ENCODE assay signal across 10 cellular contexts in the genomic region with DNA sequence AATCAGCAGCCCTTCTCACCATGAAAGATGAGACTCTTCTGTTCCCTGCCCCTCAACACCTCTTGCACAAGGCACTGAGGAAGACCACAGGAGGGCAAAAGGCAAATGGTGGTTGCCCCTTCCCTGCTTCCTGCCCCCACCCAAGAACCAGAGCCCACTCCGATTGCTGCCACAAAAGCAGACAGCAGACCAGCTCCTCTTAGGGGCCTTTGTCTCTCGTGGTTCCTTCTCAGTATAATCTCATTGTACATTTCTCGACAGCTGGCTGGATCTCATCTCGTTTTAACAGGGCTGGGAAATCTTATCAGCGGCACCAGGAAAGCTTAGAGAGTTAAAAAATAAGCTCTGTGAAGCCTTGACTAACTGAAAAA. TPM values are rescaled to one million over a fixed set of nuclear protein-coding genes. Genes with fewer than 3 reads are reported as not detected.
DNase-seq lines count a peak whose midpoint lies in the region; ATAC-seq and FAIRE-seq lines count a peak whose summit lies in the region.
"Had no signal": no experiment of that assay in that cellular context is flagged by ENCODE, and none has a peak within 500 bp of the region (broad histone marks: within the 10 kb centered on the region; RNA-seq: fewer than 3 reads in every experiment).

No MANE protein-coding gene starts in this region.

- peak overlapping the region; percentile 93 for H3K27ac ChIP-seq in temporal lobe (ENCODE audit: low read depth, low read length)

- H3K36me3 Mint-ChIP-seq in activated CD8-positive, alpha-beta memory T cell treated with anti-CD3 and anti-CD28 coated beads, Interleukin-2, amount 10 ng/mL, durations not matched to agents 7 days and 5 days = peaks cover 31% of the 10 kb centered on the region
- peaks cover 8% of the 10 kb centered on the region for H3K36me3 Mint-ChIP-seq in activated naive CD8-positive, alpha-beta T cell treated with anti-CD3 and anti-CD28 coated beads, Interleukin-2, amount 10 ng/mL, durations not matched to agents 7 days and 5 days
- peaks cover under 1% of the 10 kb centered on the region for H3K36me3 Mint-ChIP-seq in memory B cell

- peaks cover 58% of the 10 kb centered on the region for H3K4me1 Mint-ChIP-seq in activated CD8-positive, alpha-beta memory T cell treated with anti-CD3 and anti-CD28 coated beads, Interleukin-2, amount 10 ng/mL, durations not matched to agents 7 days and 5 days
- H3K4me1 Mint-ChIP-seq in activated naive CD8-positive, alpha-beta T cell treated with anti-CD3 and anti-CD28 coated beads, Interleukin-2, amount 10 ng/mL, durations not matched to agents 7 days and 5 days = peaks cover 52% of the 10 kb centered on the region
- H3K4me1 Mint-ChIP-seq in memory B cell = peaks cover 12% of the 10 kb centered on the region

- no peak for DNase-seq in activated CD8-positive, alpha-beta memory T cell treated with anti-CD3 and anti-CD28 coated beads, Interleukin-2, amount 10 ng/mL, durations not matched to agents 7 days and 5 days
- no peak for DNase-seq in activated CD8-positive, alpha-beta memory T cell treated with anti-CD3 and anti-CD28 coated beads, Interleukin-2, amount 50 U/mL, for 48 hours
- no peak for DNase-seq in activated naive CD8-positive, alpha-beta T cell treated with anti-CD3 and anti-CD28 coated beads, Interleukin-2, amount 10 ng/mL, durations not matched to agents 7 days and 5 days
- no peak for DNase-seq in memory B cell (ENCODE audit: low spot score in 2 of 2)
- DNase-seq in COLO668 (lab: John Stamatoyannopoulos, UW; ENCODE audit: unreplicated experiment) = no peak
- DNase-seq in GM19239 (ENCODE audit: insufficient read length, low spot score) = no peak
- DNase-seq in cortex of kidney (lab: John Stamatoyannopoulos, UW) = no peak
- DNase-seq: COR-L47, T1000 had no signal

- ATAC-seq in activated CD8-positive, alpha-beta memory T cell treated with anti-CD3 and anti-CD28 coated beads, Interleukin-2, amount 10 ng/mL, durations not matched to agents 7 days and 5 days = peak; percentile 1
- no peak for ATAC-seq in activated naive CD8-positive, alpha-beta T cell treated with anti-CD3 and anti-CD28 coated beads, Interleukin-2, amount 10 ng/mL, durations not matched to agents 7 days and 5 days (ENCODE audit: low read depth)
- no peak for ATAC-seq in memory B cell (ENCODE audit: low read depth)

- peaks cover 9% of the 10 kb centered on the region for H3K9me3 Mint-ChIP-seq in activated CD8-positive, alpha-beta memory T cell treated with anti-CD3 and anti-CD28 coated beads, Interleukin-2, amount 10 ng/mL, durations not matched to agents 7 days and 5 days (ENCODE audit: low read depth)
- H3K9me3 Mint-ChIP-seq in activated naive CD8-positive, alpha-beta T cell treated with anti-CD3 and anti-CD28 coated beads, Interleukin-2, amount 10 ng/mL, durations not matched to agents 7 days and 5 days = peaks cover 4% of the 10 kb centered on the region
- peaks cover 5% of the 10 kb centered on the region for H3K9me3 Mint-ChIP-seq in memory B cell

- POLR2A ChIA-PET in activated naive CD8-positive, alpha-beta T cell treated with anti-CD3 and anti-CD28 coated beads, Interleukin-2, amount 10 ng/mL, durations not matched to agents 7 days and 5 days (lab: Charles Lee) = interaction anchor here (0.6 to 3.7 kb wide), 6 partner anchors 10 to 799 kb away, joined by 3 to 18 read pairs (median 6); no protein-coding TSS in a partner anchor

- H3K27ac Mint-ChIP-seq in activated CD8-positive, alpha-beta memory T cell treated with anti-CD3 and anti-CD28 coated beads, Interleukin-2, amount 10 ng/mL, durations not matched to agents 7 days and 5 days = peak overlapping the region; percentile 88
- H3K27ac Mint-ChIP-seq in activated naive CD8-positive, alpha-beta T cell treated with anti-CD3 and anti-CD28 coated beads, Interleukin-2, amount 10 ng/mL, durations not matched to agents 7 days and 5 days = peak overlapping the region; percentile 95
- no peak overlapping the region for H3K27ac Mint-ChIP-seq in memory B cell

- FAIRE-seq in GM19239 (lab: Jason Lieb, UNC) = no peak

- CTCF ChIA-PET in activated CD8-positive, alpha-beta memory T cell treated with anti-CD3 and anti-CD28 coated beads, Interleukin-2, amount 10 ng/mL, durations not matched to agents 7 days and 5 days (lab: Charles Lee) = interaction anchor here (1.0 to 6.0 kb wide), 12 partner anchors 9 to 172 kb away, joined by 3 to 74 read pairs (median 6); no protein-coding TSS in a partner anchor

- H3K27me3 Mint-ChIP-seq in activated CD8-positive, alpha-beta memory T cell treated with anti-CD3 and anti-CD28 coated beads, Interleukin-2, amount 10 ng/mL, durations not matched to agents 7 days and 5 days = no peaks in the 10 kb centered on the region
- no peaks in the 10 kb centered on the region for H3K27me3 Mint-ChIP-seq in activated naive CD8-positive, alpha-beta T cell treated with anti-CD3 and anti-CD28 coated beads, Interleukin-2, amount 10 ng/mL, durations not matched to agents 7 days and 5 days
- peaks cover 2% of the 10 kb centered on the region for H3K27me3 Mint-ChIP-seq in memory B cell

- peak overlapping the region; percentile 86 for H3K4me3 Mint-ChIP-seq in activated CD8-positive, alpha-beta memory T cell treated with anti-CD3 and anti-CD28 coated beads, Interleukin-2, amount 10 ng/mL, durations not matched to agents 7 days and 5 days
- peak overlapping the region; percentile 86 for H3K4me3 Mint-ChIP-seq in activated naive CD8-positive, alpha-beta T cell treated with anti-CD3 and anti-CD28 coated beads, Interleukin-2, amount 10 ng/mL, durations not matched to agents 7 days and 5 days
- H3K4me3 Mint-ChIP-seq in memory B cell = peak overlapping the region; percentile 63

RNA-seq across cellular contexts. Expression of a gene that starts 1.1 kb away (rescaled TPM):
- 10 to 100 TPM; 39.2 to 57.0 TPM for total RNA-seq in activated CD8-positive, alpha-beta memory T cell treated with anti-CD3 and anti-CD28 coated beads, Interleukin-2, amount 10 ng/mL, durations not matched to agents 7 days and 5 days
- total RNA-seq in activated naive CD8-positive, alpha-beta T cell treated with anti-CD3 and anti-CD28 coated beads, Interleukin-2, amount 10 ng/mL, durations not matched to agents 7 days and 5 days = 10 to 100 TPM; 33.5 to 34.1 TPM
- total RNA-seq in temporal lobe = 29.7 TPM
